In the genomic region with DNA sequence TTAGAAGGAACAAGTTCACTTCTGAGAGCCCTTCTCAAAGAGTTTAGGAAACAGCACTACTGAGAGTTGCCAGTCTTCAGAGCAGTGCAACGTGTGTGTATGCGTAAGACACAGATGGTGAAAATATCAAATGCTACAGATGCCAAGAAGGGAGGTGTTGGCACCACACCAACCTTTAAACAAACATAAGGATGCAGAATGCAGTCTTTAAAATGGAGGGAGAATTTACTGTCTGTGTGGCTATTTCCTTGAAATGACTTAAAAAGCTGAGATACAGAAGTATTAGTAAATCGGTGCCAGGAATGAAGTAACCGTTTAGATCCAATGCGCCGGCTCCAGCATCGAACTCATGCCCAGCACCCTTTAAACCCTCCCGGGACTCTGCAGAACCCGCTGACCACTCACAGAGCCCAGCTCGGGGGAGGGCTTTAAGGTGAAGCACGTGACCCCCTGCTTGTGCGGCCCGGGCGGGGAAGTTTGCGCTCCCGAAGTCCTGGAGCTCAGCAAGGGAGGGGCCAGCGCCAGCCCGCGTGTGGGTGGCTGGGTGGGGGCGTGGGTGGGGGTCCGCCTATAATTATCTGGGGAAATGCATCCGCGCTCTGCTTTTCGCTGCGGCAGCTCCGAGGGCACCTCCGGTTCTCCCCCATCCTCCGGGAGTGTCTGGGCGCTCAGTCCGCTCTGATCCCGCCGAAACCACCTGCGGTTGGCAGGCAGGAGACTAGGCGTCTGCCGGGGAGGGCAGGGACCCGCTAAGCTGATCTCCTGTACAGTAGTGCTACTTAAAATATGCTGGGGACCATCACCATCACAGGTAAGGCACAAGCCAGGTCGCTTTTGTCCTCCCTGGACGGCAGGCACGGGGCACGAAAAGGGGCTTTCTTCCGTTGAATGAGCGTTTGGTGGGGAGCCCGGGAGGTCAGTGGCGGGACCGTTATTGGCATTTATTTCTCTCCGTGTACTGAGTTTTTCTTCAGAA, we compare ENCODE assay signal across 8 cellular contexts.
DNase-seq lines count a peak whose midpoint lies in the region; ATAC-seq and TF ChIP-seq lines count a peak whose summit lies in the region.

No MANE protein-coding gene starts in this region.

- H3K4me1 Mint-ChIP-seq in activated CD8-positive, alpha-beta memory T cell treated with anti-CD3 and anti-CD28 coated beads, Interleukin-2, amount 10 ng/mL, durations not matched to agents 7 days and 5 days: peaks cover 23% of the 10 kb centered on the region
- H3K4me1 Mint-ChIP-seq in naive thymus-derived CD8-positive, alpha-beta T cell: peaks cover 7 to 26% (median 22%) of the 10 kb centered on the region in 4 donors

- no peaks in the 10 kb centered on the region for H3K36me3 Mint-ChIP-seq in activated CD8-positive, alpha-beta memory T cell treated with anti-CD3 and anti-CD28 coated beads, Interleukin-2, amount 10 ng/mL, durations not matched to agents 7 days and 5 days
- H3K36me3 Mint-ChIP-seq in naive thymus-derived CD8-positive, alpha-beta T cell: no peaks in the 10 kb centered on the region

- no peak for TF ChIP-seq CTCF in fibroblast of mammary gland (conservative IDR thresholded peaks at IDR 0.05; ENCODE audit: control insufficient read depth, insufficient read depth, low read depth, low read length)

- peak overlapping the region; percentile 61 for H3K4me3 Mint-ChIP-seq in activated CD8-positive, alpha-beta memory T cell treated with anti-CD3 and anti-CD28 coated beads, Interleukin-2, amount 10 ng/mL, durations not matched to agents 7 days and 5 days
- H3K4me3 Mint-ChIP-seq in naive thymus-derived CD8-positive, alpha-beta T cell: peak overlapping the region; percentile 70 to 89 (median 80)

- CTCF ChIA-PET in activated CD8-positive, alpha-beta memory T cell treated with anti-CD3 and anti-CD28 coated beads, Interleukin-2, amount 10 ng/mL, durations not matched to agents 7 days and 5 days (lab: Charles Lee): interaction anchor here (0.7 to 6.8 kb wide), 50 partner anchors 11 to 907 kb away, joined by 3 to 189 read pairs (median 5); partner anchors contain the start of gene AKAP12

- DNase-seq in DMS 273 (lab: John Stamatoyannopoulos, UW; ENCODE audit: unreplicated experiment) (peak; percentile 89), NCI-H1105 (lab: John Stamatoyannopoulos, UW) (peak; percentile 62), fibroblast of mammary gland (ENCODE audit: low read depth) (peak; percentile 86), SIG-M5 treated with dmso at 0.1 percent for 504 hours (lab: John Stamatoyannopoulos, UW; ENCODE audit: unreplicated experiment) (no peak), SK-N-DZ (ENCODE audit: low spot score) (no peak)
- peak; percentile 41 for DNase-seq in activated CD8-positive, alpha-beta memory T cell treated with anti-CD3 and anti-CD28 coated beads, Interleukin-2, amount 10 ng/mL, durations not matched to agents 7 days and 5 days
- peak in 6 of 10 donors; percentile 4 to 18 (median 12) for DNase-seq in naive thymus-derived CD8-positive, alpha-beta T cell

- no peaks in the 10 kb centered on the region for H3K9me3 Mint-ChIP-seq in activated CD8-positive, alpha-beta memory T cell treated with anti-CD3 and anti-CD28 coated beads, Interleukin-2, amount 10 ng/mL, durations not matched to agents 7 days and 5 days (ENCODE audit: low read depth)
- no peaks in the 10 kb centered on the region for H3K9me3 Mint-ChIP-seq in naive thymus-derived CD8-positive, alpha-beta T cell

- H3K27ac Mint-ChIP-seq in activated CD8-positive, alpha-beta memory T cell treated with anti-CD3 and anti-CD28 coated beads, Interleukin-2, amount 10 ng/mL, durations not matched to agents 7 days and 5 days: no peak overlapping the region
- peak overlapping the region in 3 of 10 donors; percentile 3 to 41 (median 25) for H3K27ac Mint-ChIP-seq in naive thymus-derived CD8-positive, alpha-beta T cell

- H3K4me3 ChIP-seq in fibroblast of mammary gland (ENCODE audit: control insufficient read depth, low read depth, low read length): peak overlapping the region; percentile 77

- peaks cover 77% of the 10 kb centered on the region for H3K27me3 Mint-ChIP-seq in activated CD8-positive, alpha-beta memory T cell treated with anti-CD3 and anti-CD28 coated beads, Interleukin-2, amount 10 ng/mL, durations not matched to agents 7 days and 5 days
- H3K27me3 Mint-ChIP-seq in naive thymus-derived CD8-positive, alpha-beta T cell: peaks cover 20 to 82% (median 34%) of the 10 kb centered on the region in 5 donors

- POLR2A ChIA-PET in naive thymus-derived CD8-positive, alpha-beta T cell (lab: Charles Lee): interaction anchor here (0.7 to 1.9 kb wide), 3 partner anchors 65 to 847 kb away, joined by 3 to 6 read pairs (median 4); no protein-coding TSS in a partner anchor

- ATAC-seq in activated CD8-positive, alpha-beta memory T cell treated with anti-CD3 and anti-CD28 coated beads, Interleukin-2, amount 10 ng/mL, durations not matched to agents 7 days and 5 days: peak; percentile 53
- ATAC-seq in naive thymus-derived CD8-positive, alpha-beta T cell: peak; percentile 54 to 58
- no peak for ATAC-seq in GM21717 (IDR thresholded peaks at IDR 0.05; ENCODE audit: unreplicated experiment)

Comparison
In these comparisons a context has a peak if more than half of its experiments do, and no peak if none do; other contexts are left out.
1. DNase-seq: peak in DMS 273 (single experiment), NCI-H1105 (single experiment), activated CD8-positive, alpha-beta memory T cell treated with anti-CD3 and anti-CD28 coated beads, Interleukin-2, amount 10 ng/mL, durations not matched to agents 7 days and 5 days (single experiment), fibroblast of mammary gland (single experiment) and naive thymus-derived CD8-positive, alpha-beta T cell (6 of 10); none in SIG-M5 treated with dmso at 0.1 percent for 504 hours (single experiment) and SK-N-DZ (single experiment).